In genomic region chr2:128282246-128282975, GRCh38 we compare ENCODE assay signal across 2 cellular contexts.
TF ChIP-seq lines count a peak whose summit lies in the region.

No MANE protein-coding gene starts in this region.

TF ChIP-seq in SK-N-SH, 30 proteins besides CTCF, POLR2A, EP300 and RAD21:
- TF ChIP-seq TEAD4 (IDR thresholded peaks at IDR 0.05; ENCODE audit: borderline replicate concordance, insufficient read depth): no peak
- TF ChIP-seq REST (IDR thresholded peaks at IDR 0.05; ENCODE audit: low read depth, low read length): no peak
- no peak for TF ChIP-seq SMC3 (IDR thresholded peaks at IDR 0.05; ENCODE audit: low read depth, low read length)
- no peak for TF ChIP-seq CHD2 (IDR thresholded peaks at IDR 0.05; ENCODE audit: low read length, partially characterized antibody)
- TF ChIP-seq MXI1 (IDR thresholded peaks at IDR 0.05; ENCODE audit: low read depth, low read length): 0 out of 2 replicates have a peak, but pooled peaks have one; percentile 6

TF ChIP-seq in H1, 55 proteins besides CTCF, POLR2A, EP300 and RAD21:
- no peak for TF ChIP-seq MAFK (IDR thresholded peaks at IDR 0.05; ENCODE audit: low read depth, low read length)
- no peak for TF ChIP-seq TEAD4 (IDR thresholded peaks at IDR 0.05; ENCODE audit: low read depth, low read length)
- TF ChIP-seq MAX (IDR thresholded peaks at IDR 0.05): no peak
- no peak for TF ChIP-seq CHD2 (IDR thresholded peaks at IDR 0.05; ENCODE audit: low read length)
- no peak for TF ChIP-seq YY1 (IDR thresholded peaks at IDR 0.05; ENCODE audit: low read depth, low read length)
- TF ChIP-seq CBX5 (IDR thresholded peaks at IDR 0.05; ENCODE audit: low read depth, low read length): no peak
- no peak for TF ChIP-seq ATF2 (IDR thresholded peaks at IDR 0.05; ENCODE audit: low read length)
- no peak for TF ChIP-seq USF2 (IDR thresholded peaks at IDR 0.05; ENCODE audit: low read length)
- TF ChIP-seq TAF1 (IDR thresholded peaks at IDR 0.05; ENCODE audit: low read depth, low read length): no peak
- TF ChIP-seq BCL11A (IDR thresholded peaks at IDR 0.05; ENCODE audit: low read depth in 2 of 2, low read length in 2 of 2): no peak
- TF ChIP-seq SRF (IDR thresholded peaks at IDR 0.05; ENCODE audit: low read depth, low read length): no peak
- no peak for TF ChIP-seq SIN3A (conservative IDR thresholded peaks at IDR 0.05 in 1 of 2, IDR thresholded peaks at IDR 0.05 in 1 of 2; ENCODE audit: low read depth in 1 of 2, low read length in 2 of 2)
- no peak for TF ChIP-seq BRCA1 (IDR thresholded peaks at IDR 0.05; ENCODE audit: low read depth, low read length)
TF ChIP-seq in H1: peak in this region for 0.
